Comparison of ENCODE assay signal across 18 cellular contexts in genomic region chr9:81145331-81145963, GRCh38.
DNase-seq lines count a peak whose midpoint lies in the region; ATAC-seq and TF ChIP-seq lines count a peak whose summit lies in the region.
"Had no signal": no experiment of that assay in that cellular context is flagged by ENCODE, and none has a peak within 500 bp of the region (broad histone marks: within the 10 kb centered on the region; RNA-seq: fewer than 3 reads in every experiment).

No MANE protein-coding gene starts in this region.

- no peak overlapping the region for H3K27ac ChIP-seq in Karpas-422 (ENCODE audit: low read length)
- H3K27ac ChIP-seq in thyroid gland: peak overlapping the region in 1 of 3 donors; percentile 45
- H3K27ac ChIP-seq: HL-60 had no signal

- H3K4me3 ChIP-seq in Karpas-422 (ENCODE audit: low read length) (no peak overlapping the region), thyroid gland (replicated peaks in 1 of 3) (no peak overlapping the region), mucosa of descending colon (no peak overlapping the region)

- TF ChIP-seq POLR2A in thyroid gland (IDR thresholded peaks at IDR 0.05): no peak

- H3K79me2 ChIP-seq in Karpas-422 (ENCODE audit: low read length): no peaks in the 10 kb centered on the region

- H3K9ac ChIP-seq in Karpas-422 (ENCODE audit: low read length): no peak overlapping the region

- no peaks in the 10 kb centered on the region for H3K36me3 ChIP-seq in Karpas-422 (ENCODE audit: insufficient read depth, low read length)
- H3K36me3 ChIP-seq in thyroid gland: no peaks in the 10 kb centered on the region
- H3K36me3 ChIP-seq in mucosa of descending colon (ENCODE audit: low read depth): no peaks in the 10 kb centered on the region

- H3K4me2 ChIP-seq in Karpas-422 (ENCODE audit: low read depth, low read length, poor library complexity, severe bottlenecking): no peak overlapping the region

- H3K9me2 ChIP-seq in Karpas-422 (replicated peaks; ENCODE audit: insufficient read depth, low read length): no peaks in the 10 kb centered on the region

- TF ChIP-seq CTCF in thyroid gland (IDR thresholded peaks at IDR 0.05) (no peak), mucosa of descending colon (IDR thresholded peaks at IDR 0.05) (no peak)

- ATAC-seq in mucosa of descending colon: no peak
- ATAC-seq: HCT116, Panc1 had no signal

- H3K4me1 ChIP-seq in Karpas-422 (ENCODE audit: low read length) (no peaks in the 10 kb centered on the region), thyroid gland (peaks cover 11 to 25% of the 10 kb centered on the region in 2 donors), mucosa of descending colon (ENCODE audit: low read depth) (no peaks in the 10 kb centered on the region)
- H3K4me1 ChIP-seq: Caco-2 had no signal

- H4K20me1 ChIP-seq in Karpas-422 (ENCODE audit: insufficient read depth, low read depth, low read length): no peaks in the 10 kb centered on the region

- peaks cover 28% of the 10 kb centered on the region for H3K9me3 ChIP-seq in Karpas-422 (ENCODE audit: low read length)
- H3K9me3 ChIP-seq in thyroid gland: no peaks in the 10 kb centered on the region
- H3K9me3 ChIP-seq in mucosa of descending colon: peaks cover 5% of the 10 kb centered on the region
- H3K9me3 ChIP-seq: Caco-2 had no signal

- no peak for DNase-seq in Karpas-422
- peak; percentile 6 for DNase-seq in cerebellar cortex (ENCODE audit: low spot score)
- DNase-seq in myocyte (ENCODE audit: low read depth): peak; percentile 17
- DNase-seq in thyroid gland: peak; percentile 37
- DNase-seq in NCI-H1105 (lab: John Stamatoyannopoulos, UW): no peak
- no peak for DNase-seq in NCI-H1436 (lab: John Stamatoyannopoulos, UW)
- DNase-seq in mucosa of descending colon: no peak
- DNase-seq: Caco-2; CD4-positive, CD25-positive, alpha-beta regulatory T cell; DMS153; MV-4-11; NCI-H1436 treated with DMSO at 0.1 percent for 48 hours; NCI-H2029 treated with DMSO at 0.1 percent for 48 hours; NCI-H510A treated with DMSO at 0.1 percent for 48 hours; NCI-H82 had no signal

- H2AFZ ChIP-seq in Karpas-422 (ENCODE audit: low read length): 0 out of 2 replicates have a peak overlapping the region, but pooled peaks have one; percentile 21

- WGBS in thyroid gland, 2 donors: 41 to 52% methylated on average over 10 of the region's 10 CpGs

- intact Hi-C loops in thyroid gland (cut with DNase I) (no loop called here), mucosa of descending colon (cut with DNase I, micrococcal nuclease) (no loop called here)

- H3K27me3 ChIP-seq in Karpas-422 (ENCODE audit: low read length) (no peaks in the 10 kb centered on the region), thyroid gland (no peaks in the 10 kb centered on the region)

Comparison
In these comparisons a context has a peak if more than half of its experiments do, and no peak if none do; other contexts are left out.
1. DNase-seq: peak in cerebellar cortex (single experiment), myocyte (single experiment) and thyroid gland (2 of 2); none in Karpas-422 (single experiment), NCI-H1105 (single experiment), NCI-H1436 (single experiment) and mucosa of descending colon (0 of 3).